ENCODE assay signal across 25 cellular contexts in genomic region chr18:26562568-26562967, GRCh38.
"Had no signal": no experiment of that assay in that cellular context is flagged by ENCODE, and none has a peak within 500 bp of the region (broad histone marks: within the 10 kb centered on the region; RNA-seq: fewer than 3 reads in every experiment).

No MANE protein-coding gene starts in this region.

- ATAC-seq: effector memory CD8-positive, alpha-beta T cell; esophagus mucosa; foreskin keratinocyte; gastrocnemius medialis; gastroesophageal sphincter; heart left ventricle; heart right ventricle had no signal

- DNase-seq: colonic mucosa; cortex of kidney; dermis blood vessel endothelial cell; dorsolateral prefrontal cortex; effector CD4-positive, alpha-beta T cell; effector CD8-positive, alpha-beta T cell; effector memory CD4-positive, alpha-beta T cell; effector memory CD8-positive, alpha-beta T cell; endodermal cell; erythroblast; esophagus squamous epithelium; foreskin fibroblast; foreskin keratinocyte; foreskin melanocyte; gastrocnemius medialis; glutamatergic neuron; head of caudate nucleus; heart left ventricle; heart right ventricle had no signal

- H3K27ac Mint-ChIP-seq: dendritic cell treated with granulocyte-macrophage colony-stimulating factor and Interleukin-4, amounts not matched to agents 40 ng/mL and 50 ng/mL, for 4 days; effector memory CD8-positive, alpha-beta T cell; endodermal cell had no signal

- H3K4me3 ChIP-seq: colonic mucosa, coronary artery, dorsolateral prefrontal cortex, esophagus muscularis mucosa, esophagus squamous epithelium, gastrocnemius medialis, gastroesophageal sphincter, heart left ventricle, heart right ventricle had no signal

- H3K27ac ChIP-seq: colonic mucosa, coronary artery, epithelial cell of prostate, esophagus muscularis mucosa, esophagus squamous epithelium, foreskin keratinocyte, gastrocnemius medialis, gastroesophageal sphincter, heart left ventricle, heart right ventricle had no signal

- H3K9me3 ChIP-seq: colonic mucosa, esophagus squamous epithelium, gastrocnemius medialis had no signal

- H3K36me3 ChIP-seq: colonic mucosa, esophagus muscularis mucosa, esophagus squamous epithelium, gastrocnemius medialis, gastroesophageal sphincter, heart left ventricle, heart right ventricle had no signal

- H3K4me1 ChIP-seq: colonic mucosa, esophagus muscularis mucosa, foreskin keratinocyte, gastrocnemius medialis, gastroesophageal sphincter, heart left ventricle had no signal

- H3K4me3 Mint-ChIP-seq: dendritic cell treated with granulocyte-macrophage colony-stimulating factor and Interleukin-4, amounts not matched to agents 40 ng/mL and 50 ng/mL, for 4 days; effector memory CD8-positive, alpha-beta T cell; endodermal cell had no signal

- H3K9me3 Mint-ChIP-seq: dendritic cell treated with granulocyte-macrophage colony-stimulating factor and Interleukin-4, amounts not matched to agents 40 ng/mL and 50 ng/mL, for 4 days had no signal
